Comparison of ENCODE assay signal across 1 cellular context in the genomic region with DNA sequence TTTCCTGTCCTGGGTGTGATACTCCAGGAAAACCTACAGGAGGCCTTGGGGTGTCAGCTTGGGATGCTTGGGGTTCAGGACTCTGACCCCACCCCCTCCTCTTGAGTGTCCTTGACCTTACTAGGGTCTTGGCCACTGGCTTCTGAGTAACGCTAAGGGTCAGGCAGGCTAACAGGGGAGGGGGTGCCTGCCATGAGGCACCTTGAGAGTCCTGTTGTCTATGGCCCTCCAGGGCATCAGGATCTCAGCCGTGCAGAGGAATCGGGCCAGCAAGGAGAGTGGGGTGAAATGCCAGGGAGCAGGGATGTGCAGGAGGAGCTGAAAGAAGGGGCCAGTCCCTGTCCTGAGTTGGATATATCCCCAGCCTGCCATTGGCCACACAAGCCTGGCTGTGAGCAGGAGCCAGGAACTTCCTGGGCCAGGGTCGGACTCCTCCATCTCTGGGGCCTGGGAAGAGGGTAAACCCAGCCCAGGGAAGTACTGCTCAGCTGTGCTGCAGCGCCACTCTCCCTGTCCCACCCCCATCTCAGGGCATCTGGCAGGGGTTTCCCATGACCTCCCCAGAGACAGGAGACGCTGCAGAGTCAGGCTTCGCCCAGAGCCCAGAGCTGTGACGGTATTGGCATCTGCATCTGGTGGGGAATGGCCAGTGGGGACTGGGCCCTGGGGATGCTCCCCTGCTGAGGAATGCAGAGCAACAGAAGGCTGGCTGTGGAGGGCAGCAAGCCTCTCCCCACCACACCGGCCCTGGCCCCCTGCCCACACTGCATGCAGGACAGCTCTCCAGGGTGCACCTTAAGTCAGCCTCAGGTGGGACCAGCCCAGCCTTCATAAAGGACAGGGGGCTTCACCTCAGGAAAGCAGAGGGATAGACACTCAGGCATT.
TF ChIP-seq lines count a peak whose summit lies in the region.

No MANE protein-coding gene starts in this region.

TF ChIP-seq in GM12878, 131 proteins besides CTCF, POLR2A, EP300 and RAD21 (continued from another document):
- TF ChIP-seq, protein P1, sequence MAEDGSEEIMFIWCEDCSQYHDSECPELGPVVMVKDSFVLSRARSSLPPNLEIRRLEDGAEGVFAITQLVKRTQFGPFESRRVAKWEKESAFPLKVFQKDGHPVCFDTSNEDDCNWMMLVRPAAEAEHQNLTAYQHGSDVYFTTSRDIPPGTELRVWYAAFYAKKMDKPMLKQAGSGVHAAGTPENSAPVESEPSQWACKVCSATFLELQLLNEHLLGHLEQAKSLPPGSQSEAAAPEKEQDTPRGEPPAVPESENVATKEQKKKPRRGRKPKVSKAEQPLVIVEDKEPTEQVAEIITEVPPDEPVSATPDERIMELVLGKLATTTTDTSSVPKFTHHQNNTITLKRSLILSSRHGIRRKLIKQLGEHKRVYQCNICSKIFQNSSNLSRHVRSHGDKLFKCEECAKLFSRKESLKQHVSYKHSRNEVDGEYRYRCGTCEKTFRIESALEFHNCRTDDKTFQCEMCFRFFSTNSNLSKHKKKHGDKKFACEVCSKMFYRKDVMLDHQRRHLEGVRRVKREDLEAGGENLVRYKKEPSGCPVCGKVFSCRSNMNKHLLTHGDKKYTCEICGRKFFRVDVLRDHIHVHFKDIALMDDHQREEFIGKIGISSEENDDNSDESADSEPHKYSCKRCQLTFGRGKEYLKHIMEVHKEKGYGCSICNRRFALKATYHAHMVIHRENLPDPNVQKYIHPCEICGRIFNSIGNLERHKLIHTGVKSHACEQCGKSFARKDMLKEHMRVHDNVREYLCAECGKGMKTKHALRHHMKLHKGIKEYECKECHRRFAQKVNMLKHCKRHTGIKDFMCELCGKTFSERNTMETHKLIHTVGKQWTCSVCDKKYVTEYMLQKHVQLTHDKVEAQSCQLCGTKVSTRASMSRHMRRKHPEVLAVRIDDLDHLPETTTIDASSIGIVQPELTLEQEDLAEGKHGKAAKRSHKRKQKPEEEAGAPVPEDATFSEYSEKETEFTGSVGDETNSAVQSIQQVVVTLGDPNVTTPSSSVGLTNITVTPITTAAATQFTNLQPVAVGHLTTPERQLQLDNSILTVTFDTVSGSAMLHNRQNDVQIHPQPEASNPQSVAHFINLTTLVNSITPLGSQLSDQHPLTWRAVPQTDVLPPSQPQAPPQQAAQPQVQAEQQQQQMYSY (CRISPR knock-in tag; IDR thresholded peaks at IDR 0.05), result no peak
- TF ChIP-seq, protein P2, sequence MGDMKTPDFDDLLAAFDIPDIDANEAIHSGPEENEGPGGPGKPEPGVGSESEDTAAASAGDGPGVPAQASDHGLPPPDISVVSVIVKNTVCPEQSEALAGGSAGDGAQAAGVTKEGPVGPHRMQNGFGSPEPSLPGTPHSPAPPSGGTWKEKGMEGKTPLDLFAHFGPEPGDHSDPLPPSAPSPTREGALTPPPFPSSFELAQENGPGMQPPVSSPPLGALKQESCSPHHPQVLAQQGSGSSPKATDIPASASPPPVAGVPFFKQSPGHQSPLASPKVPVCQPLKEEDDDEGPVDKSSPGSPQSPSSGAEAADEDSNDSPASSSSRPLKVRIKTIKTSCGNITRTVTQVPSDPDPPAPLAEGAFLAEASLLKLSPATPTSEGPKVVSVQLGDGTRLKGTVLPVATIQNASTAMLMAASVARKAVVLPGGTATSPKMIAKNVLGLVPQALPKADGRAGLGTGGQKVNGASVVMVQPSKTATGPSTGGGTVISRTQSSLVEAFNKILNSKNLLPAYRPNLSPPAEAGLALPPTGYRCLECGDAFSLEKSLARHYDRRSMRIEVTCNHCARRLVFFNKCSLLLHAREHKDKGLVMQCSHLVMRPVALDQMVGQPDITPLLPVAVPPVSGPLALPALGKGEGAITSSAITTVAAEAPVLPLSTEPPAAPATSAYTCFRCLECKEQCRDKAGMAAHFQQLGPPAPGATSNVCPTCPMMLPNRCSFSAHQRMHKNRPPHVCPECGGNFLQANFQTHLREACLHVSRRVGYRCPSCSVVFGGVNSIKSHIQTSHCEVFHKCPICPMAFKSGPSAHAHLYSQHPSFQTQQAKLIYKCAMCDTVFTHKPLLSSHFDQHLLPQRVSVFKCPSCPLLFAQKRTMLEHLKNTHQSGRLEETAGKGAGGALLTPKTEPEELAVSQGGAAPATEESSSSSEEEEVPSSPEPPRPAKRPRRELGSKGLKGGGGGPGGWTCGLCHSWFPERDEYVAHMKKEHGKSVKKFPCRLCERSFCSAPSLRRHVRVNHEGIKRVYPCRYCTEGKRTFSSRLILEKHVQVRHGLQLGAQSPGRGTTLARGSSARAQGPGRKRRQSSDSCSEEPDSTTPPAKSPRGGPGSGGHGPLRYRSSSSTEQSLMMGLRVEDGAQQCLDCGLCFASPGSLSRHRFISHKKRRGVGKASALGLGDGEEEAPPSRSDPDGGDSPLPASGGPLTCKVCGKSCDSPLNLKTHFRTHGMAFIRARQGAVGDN (IDR thresholded peaks at IDR 0.05), result 0 out of 2 replicates have a peak, but pooled peaks have one; percentile 32
- TF ChIP-seq ETV6 (conservative IDR thresholded peaks at IDR 0.05 in 1 of 2, IDR thresholded peaks at IDR 0.05 in 1 of 2; ENCODE audit: borderline replicate concordance in 1 of 2, low read depth in 1 of 2) (no peak), GATAD2B (conservative IDR thresholded peaks at IDR 0.05; ENCODE audit: low read depth) (peak; percentile 66; the same call in 1 of the 2 replicates), SMARCA5 (IDR thresholded peaks at IDR 0.05) (0 out of 2 replicates have a peak, but pooled peaks have one; percentile 68), SMAD1 (IDR thresholded peaks at IDR 0.05; ENCODE audit: low read depth, partially characterized antibody) (no peak), MEF2B (IDR thresholded peaks at IDR 0.05; ENCODE audit: partially characterized antibody, poor library complexity, severe bottlenecking) (peak; percentile 91), GABPA (IDR thresholded peaks at IDR 0.05; ENCODE audit: low read depth) (no peak), SUPT20H (IDR thresholded peaks at IDR 0.05; ENCODE audit: borderline replicate concordance, control insufficient read depth, low read depth, low read length) (no peak), SIX5 (IDR thresholded peaks at IDR 0.05; ENCODE audit: low read depth, low read length, severe bottlenecking) (no peak), TBL1XR1 (IDR thresholded peaks at IDR 0.05; ENCODE audit: low read depth, low read length) (no peak), TCF12 (IDR thresholded peaks at IDR 0.05; ENCODE audit: low read depth, low read length) (peak; percentile 54; the same call in 1 of the 2 replicates), JUNB (IDR thresholded peaks at IDR 0.05) (no peak), ZZZ3 (IDR thresholded peaks at IDR 0.05; ENCODE audit: control insufficient read depth, insufficient read length, low read depth) (no peak), BHLHE40 (IDR thresholded peaks at IDR 0.05; ENCODE audit: borderline replicate concordance in 1 of 2, low read depth in 2 of 2, low read length in 1 of 2) (0 out of 4 replicates have a peak, but pooled peaks of 1 of the 2 experiments have one; percentile 6), SMC3 (IDR thresholded peaks at IDR 0.05; ENCODE audit: borderline replicate concordance, low read length) (no peak), NRF1 (conservative IDR thresholded peaks at IDR 0.05; ENCODE audit: low read depth, low read length) (no peak), DPF2 (IDR thresholded peaks at IDR 0.05) (peak; percentile 65; the same call in 1 of the 2 replicates), IKZF2 (IDR thresholded peaks at IDR 0.05) (peak; percentile 16 to 37; a peak in 1 of 4 replicates), CEBPB (IDR thresholded peaks at IDR 0.05; ENCODE audit: borderline replicate concordance in 1 of 2, low read depth in 2 of 2, low read length in 2 of 2) (no peak), PML (IDR thresholded peaks at IDR 0.05; ENCODE audit: low read length) (no peak), SP1 (IDR thresholded peaks at IDR 0.05; ENCODE audit: low read depth, low read length) (no peak), RFX5 (IDR thresholded peaks at IDR 0.05; ENCODE audit: low read depth, low read length) (0 out of 2 replicates have a peak, but pooled peaks have one; percentile 26), BCL11A (IDR thresholded peaks at IDR 0.05; ENCODE audit: low read depth, low read length) (no peak), IKZF1 (conservative IDR thresholded peaks at IDR 0.05) (peak; percentile 67), CHD4 (IDR thresholded peaks at IDR 0.05) (no peak), KDM1A (IDR thresholded peaks at IDR 0.05; ENCODE audit: borderline replicate concordance) (no peak), RCOR1 (conservative IDR thresholded peaks at IDR 0.05; ENCODE audit: low read depth, low read length) (no peak), HDGF (IDR thresholded peaks at IDR 0.05) (peak; percentile 78; the same call in 1 of the 2 replicates), NR2F1 (conservative IDR thresholded peaks at IDR 0.05) (0 out of 2 replicates have a peak, but pooled peaks have one; percentile 28), NR2C2 (IDR thresholded peaks at IDR 0.05; ENCODE audit: borderline replicate concordance, control insufficient read depth, insufficient read length, low read depth) (no peak), KLF5 (IDR thresholded peaks at IDR 0.05; ENCODE audit: partially characterized antibody) (no peak)
- TF ChIP-seq, protein P3, sequence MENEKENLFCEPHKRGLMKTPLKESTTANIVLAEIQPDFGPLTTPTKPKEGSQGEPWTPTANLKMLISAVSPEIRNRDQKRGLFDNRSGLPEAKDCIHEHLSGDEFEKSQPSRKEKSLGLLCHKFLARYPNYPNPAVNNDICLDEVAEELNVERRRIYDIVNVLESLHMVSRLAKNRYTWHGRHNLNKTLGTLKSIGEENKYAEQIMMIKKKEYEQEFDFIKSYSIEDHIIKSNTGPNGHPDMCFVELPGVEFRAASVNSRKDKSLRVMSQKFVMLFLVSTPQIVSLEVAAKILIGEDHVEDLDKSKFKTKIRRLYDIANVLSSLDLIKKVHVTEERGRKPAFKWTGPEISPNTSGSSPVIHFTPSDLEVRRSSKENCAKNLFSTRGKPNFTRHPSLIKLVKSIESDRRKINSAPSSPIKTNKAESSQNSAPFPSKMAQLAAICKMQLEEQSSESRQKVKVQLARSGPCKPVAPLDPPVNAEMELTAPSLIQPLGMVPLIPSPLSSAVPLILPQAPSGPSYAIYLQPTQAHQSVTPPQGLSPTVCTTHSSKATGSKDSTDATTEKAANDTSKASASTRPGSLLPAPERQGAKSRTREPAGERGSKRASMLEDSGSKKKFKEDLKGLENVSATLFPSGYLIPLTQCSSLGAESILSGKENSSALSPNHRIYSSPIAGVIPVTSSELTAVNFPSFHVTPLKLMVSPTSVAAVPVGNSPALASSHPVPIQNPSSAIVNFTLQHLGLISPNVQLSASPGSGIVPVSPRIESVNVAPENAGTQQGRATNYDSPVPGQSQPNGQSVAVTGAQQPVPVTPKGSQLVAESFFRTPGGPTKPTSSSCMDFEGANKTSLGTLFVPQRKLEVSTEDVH (IDR thresholded peaks at IDR 0.05; ENCODE audit: low read depth, partially characterized antibody), result no peak
- TF ChIP-seq, protein P4, sequence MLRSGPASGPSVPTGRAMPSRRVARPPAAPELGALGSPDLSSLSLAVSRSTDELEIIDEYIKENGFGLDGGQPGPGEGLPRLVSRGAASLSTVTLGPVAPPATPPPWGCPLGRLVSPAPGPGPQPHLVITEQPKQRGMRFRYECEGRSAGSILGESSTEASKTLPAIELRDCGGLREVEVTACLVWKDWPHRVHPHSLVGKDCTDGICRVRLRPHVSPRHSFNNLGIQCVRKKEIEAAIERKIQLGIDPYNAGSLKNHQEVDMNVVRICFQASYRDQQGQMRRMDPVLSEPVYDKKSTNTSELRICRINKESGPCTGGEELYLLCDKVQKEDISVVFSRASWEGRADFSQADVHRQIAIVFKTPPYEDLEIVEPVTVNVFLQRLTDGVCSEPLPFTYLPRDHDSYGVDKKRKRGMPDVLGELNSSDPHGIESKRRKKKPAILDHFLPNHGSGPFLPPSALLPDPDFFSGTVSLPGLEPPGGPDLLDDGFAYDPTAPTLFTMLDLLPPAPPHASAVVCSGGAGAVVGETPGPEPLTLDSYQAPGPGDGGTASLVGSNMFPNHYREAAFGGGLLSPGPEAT (IDR thresholded peaks at IDR 0.05; ENCODE audit: low read depth), result peak; percentile 60; the same call in 1 of the 2 replicates
- TF ChIP-seq, protein P5, sequence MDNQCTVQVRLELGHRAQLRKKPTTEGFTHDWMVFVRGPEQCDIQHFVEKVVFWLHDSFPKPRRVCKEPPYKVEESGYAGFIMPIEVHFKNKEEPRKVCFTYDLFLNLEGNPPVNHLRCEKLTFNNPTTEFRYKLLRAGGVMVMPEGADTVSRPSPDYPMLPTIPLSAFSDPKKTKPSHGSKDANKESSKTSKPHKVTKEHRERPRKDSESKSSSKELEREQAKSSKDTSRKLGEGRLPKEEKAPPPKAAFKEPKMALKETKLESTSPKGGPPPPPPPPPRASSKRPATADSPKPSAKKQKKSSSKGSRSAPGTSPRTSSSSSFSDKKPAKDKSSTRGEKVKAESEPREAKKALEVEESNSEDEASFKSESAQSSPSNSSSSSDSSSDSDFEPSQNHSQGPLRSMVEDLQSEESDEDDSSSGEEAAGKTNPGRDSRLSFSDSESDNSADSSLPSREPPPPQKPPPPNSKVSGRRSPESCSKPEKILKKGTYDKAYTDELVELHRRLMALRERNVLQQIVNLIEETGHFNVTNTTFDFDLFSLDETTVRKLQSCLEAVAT (IDR thresholded peaks at IDR 0.05), result peak; percentile 76
- TF ChIP-seq, protein P6, sequence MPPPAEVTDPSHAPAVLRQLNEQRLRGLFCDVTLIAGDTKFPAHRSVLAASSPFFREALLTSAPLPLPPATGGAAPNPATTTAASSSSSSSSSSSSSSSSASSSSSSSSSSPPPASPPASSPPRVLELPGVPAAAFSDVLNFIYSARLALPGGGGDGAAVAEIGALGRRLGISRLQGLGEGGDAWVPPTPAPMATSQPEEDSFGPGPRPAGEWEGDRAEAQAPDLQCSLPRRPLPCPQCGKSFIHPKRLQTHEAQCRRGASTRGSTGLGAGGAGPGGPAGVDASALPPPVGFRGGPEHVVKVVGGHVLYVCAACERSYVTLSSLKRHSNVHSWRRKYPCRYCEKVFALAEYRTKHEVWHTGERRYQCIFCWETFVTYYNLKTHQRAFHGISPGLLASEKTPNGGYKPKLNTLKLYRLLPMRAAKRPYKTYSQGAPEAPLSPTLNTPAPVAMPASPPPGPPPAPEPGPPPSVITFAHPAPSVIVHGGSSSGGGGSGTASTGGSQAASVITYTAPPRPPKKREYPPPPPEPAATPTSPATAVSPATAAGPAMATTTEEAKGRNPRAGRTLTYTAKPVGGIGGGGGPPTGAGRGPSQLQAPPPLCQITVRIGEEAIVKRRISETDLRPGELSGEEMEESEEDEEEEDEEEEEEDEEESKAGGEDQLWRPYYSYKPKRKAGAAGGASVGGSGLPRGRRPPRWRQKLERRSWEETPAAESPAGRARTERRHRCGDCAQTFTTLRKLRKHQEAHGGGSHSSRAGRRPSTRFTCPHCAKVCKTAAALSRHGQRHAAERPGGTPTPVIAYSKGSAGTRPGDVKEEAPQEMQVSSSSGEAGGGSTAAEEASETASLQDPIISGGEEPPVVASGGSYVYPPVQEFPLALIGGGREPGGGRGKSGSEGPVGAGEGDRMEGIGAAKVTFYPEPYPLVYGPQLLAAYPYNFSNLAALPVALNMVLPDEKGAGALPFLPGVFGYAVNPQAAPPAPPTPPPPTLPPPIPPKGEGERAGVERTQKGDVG (CRISPR knock-in tag; IDR thresholded peaks at IDR 0.05), result no peak
